In the genomic region with DNA sequence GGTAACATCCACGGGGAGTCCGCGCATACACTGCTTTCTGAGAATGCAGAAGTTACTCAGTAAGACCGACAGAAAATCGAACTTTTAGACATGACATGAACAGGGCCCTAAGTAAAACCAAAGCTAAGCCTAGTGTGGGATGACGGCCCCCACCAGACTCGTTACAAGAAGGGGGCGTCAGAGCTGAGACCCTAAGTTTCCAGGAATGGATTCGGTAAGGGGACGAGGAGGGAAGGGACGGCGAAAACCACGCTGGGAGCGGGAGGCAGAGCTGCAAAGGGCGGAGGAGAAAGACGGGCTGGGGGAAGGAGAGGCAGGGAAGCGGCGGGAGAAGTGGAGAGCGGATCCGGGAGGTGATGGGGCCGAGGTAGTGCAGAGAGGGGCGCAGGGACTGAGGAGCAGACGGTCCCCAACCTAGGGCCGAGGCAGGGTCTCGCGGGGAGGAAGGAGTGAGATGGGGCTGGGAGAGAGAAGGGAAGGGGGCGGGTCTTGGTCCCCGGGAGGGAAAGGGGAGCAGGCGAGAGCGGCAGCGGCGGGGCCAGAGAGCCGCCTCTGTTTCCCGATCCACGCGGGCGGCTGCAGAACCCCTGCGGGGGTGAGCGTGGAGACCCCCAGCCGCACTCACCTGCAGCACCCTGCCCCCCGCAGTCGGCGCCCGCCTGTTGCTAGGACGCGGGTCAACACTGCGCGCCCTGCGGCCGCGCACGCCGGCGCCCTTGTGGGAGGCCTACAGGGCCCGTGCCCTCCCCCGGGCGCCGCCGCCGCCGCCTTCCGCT, we compare ENCODE assay signal across 8 cellular contexts. TPM values are rescaled to one million over a fixed set of nuclear protein-coding genes. Genes with fewer than 3 reads are reported as not detected.
A peak's percentile ranks its signal among the peaks of the same experiment; 100 is the strongest.
DNase-seq lines count a peak whose midpoint lies in the region; ATAC-seq, FAIRE-seq and TF ChIP-seq lines count a peak whose summit lies in the region.

No MANE protein-coding gene starts in this region.

- peak overlapping the region; percentile 65 to 81 (median 74) for H3K9ac ChIP-seq in BLaER1 treated with 17β-estradiol and CSF1 and Interleukin-3, amounts not matched to agents 10 nM and 100 nM
- H3K9ac ChIP-seq in neural cell (ENCODE audit: low read length) = peak overlapping the region; percentile 53

- H3K4me2 ChIP-seq in BLaER1 treated with 17β-estradiol and CSF1 and Interleukin-3, amounts not matched to agents 10 nM and 100 nM = peak overlapping the region; percentile 84 to 98 (median 92)
- peak overlapping the region; percentile 82 for H3K4me2 ChIP-seq in neural cell (ENCODE audit: low read length)

- no peak for TF ChIP-seq RAD21 in neural cell (conservative IDR thresholded peaks at IDR 0.05)

- FAIRE-seq in GM19239 (lab: Jason Lieb, UNC) = no peak

- DNase-seq in HT1080 (ENCODE audit: low read depth) = peak; percentile 63
- peak; percentile 56 for DNase-seq in activated CD8-positive, alpha-beta memory T cell treated with anti-CD3 and anti-CD28 coated beads, Interleukin-2, amount 50 U/mL, for 48 hours
- DNase-seq in foreskin fibroblast = peak in 1 of 2 donors; percentile 46
- DNase-seq in NCI-H2029 (lab: John Stamatoyannopoulos, UW) = no peak
- no peak for DNase-seq in GM19239 (ENCODE audit: insufficient read length, low spot score)

- H3K27me3 ChIP-seq in BLaER1 treated with 17β-estradiol and CSF1 and Interleukin-3, amounts not matched to agents 10 nM and 100 nM = peaks cover 5 to 21% (median 17%) of the 10 kb centered on the region in 11 experiments; a peak in 16 of 22 replicates
- peaks cover 34% of the 10 kb centered on the region for H3K27me3 ChIP-seq in neural cell (ENCODE audit: insufficient read depth, low read depth, low read length)

- H3K36me3 ChIP-seq in BLaER1 treated with 17β-estradiol and CSF1 and Interleukin-3, amounts not matched to agents 10 nM and 100 nM = no peaks in the 10 kb centered on the region
- no peaks in the 10 kb centered on the region for H3K36me3 ChIP-seq in neural cell (ENCODE audit: insufficient read depth, low read length)

- H3K27ac ChIP-seq in BLaER1 treated with 17β-estradiol and CSF1 and Interleukin-3, amounts not matched to agents 10 nM and 100 nM = peak overlapping the region in 9 of 11 experiments; percentile 35 to 71 (median 56); a peak in 15 of 22 replicates
- H3K27ac ChIP-seq in neural cell (ENCODE audit: low read length) = no peak overlapping the region

- no peaks in the 10 kb centered on the region for H3K9me3 ChIP-seq in BLaER1 treated with 17β-estradiol and CSF1 and Interleukin-3, amounts not matched to agents 10 nM and 100 nM (replicated peaks in 1 of 11)
- no peaks in the 10 kb centered on the region for H3K9me3 ChIP-seq in neural cell (ENCODE audit: low read length)

- ATAC-seq in HG03097 (IDR thresholded peaks at IDR 0.05; ENCODE audit: low FRiP score, unreplicated experiment) = no peak

- H3K9me2 ChIP-seq in neural cell (ENCODE audit: insufficient read depth, low read length) = no peaks in the 10 kb centered on the region

- H3K79me2 ChIP-seq in neural cell (replicated peaks; ENCODE audit: insufficient read depth, low read length) = no peaks in the 10 kb centered on the region

- TF ChIP-seq EP300 in neural cell (conservative IDR thresholded peaks at IDR 0.05; ENCODE audit: poor library complexity, severe bottlenecking) = no peak

- H3K4me1 ChIP-seq in BLaER1 treated with 17β-estradiol and CSF1 and Interleukin-3, amounts not matched to agents 10 nM and 100 nM = peaks cover 0 to 13% (median 2%) of the 10 kb centered on the region in 10 experiments; a peak in 4 of 20 replicates

- no peaks in the 10 kb centered on the region for H3F3A ChIP-seq in neural cell (ENCODE audit: insufficient read depth, low read length, poor library complexity, severe bottlenecking)

- H2AFZ ChIP-seq in neural cell (ENCODE audit: low read depth, low read length) = peak overlapping the region; percentile 38

- no peak for TF ChIP-seq CTCF in foreskin fibroblast (IDR thresholded peaks at IDR 0.05; ENCODE audit: low read depth, low read length)
- TF ChIP-seq CTCF in neural cell (IDR thresholded peaks at IDR 0.05; ENCODE audit: poor library complexity, severe bottlenecking) = no peak

- H3K4me3 ChIP-seq in BLaER1 treated with 17β-estradiol and CSF1 and Interleukin-3, amounts not matched to agents 10 nM and 100 nM = peak overlapping the region; percentile 70 to 86 (median 78)
- H3K4me3 ChIP-seq in foreskin fibroblast (ENCODE audit: low read depth in 1 of 2, low read length in 2 of 2) (peak overlapping the region; percentile 59 to 67), neural cell (ENCODE audit: low read length) (peak overlapping the region; percentile 78)

- no peaks in the 10 kb centered on the region for H4K20me1 ChIP-seq in BLaER1 treated with 17β-estradiol and CSF1 and Interleukin-3, amounts not matched to agents 10 nM and 100 nM
- no peaks in the 10 kb centered on the region for H4K20me1 ChIP-seq in neural cell (ENCODE audit: insufficient read depth)

TF ChIP-seq in neural cell, 6 proteins besides CTCF, POLR2A, EP300 and RAD21:
- TF ChIP-seq POLR2AphosphoS5 (IDR thresholded peaks at IDR 0.05) (no peak), MXI1 (conservative IDR thresholded peaks at IDR 0.05; ENCODE audit: poor library complexity, severe bottlenecking) (peak; percentile 54)

RNA-seq across cellular contexts. Expression of a gene that starts 0.5 kb away (rescaled TPM):
- 5.3 and 5.6 TPM in 2 replicates for total RNA-seq in HT1080 (2014; rRNA removed; shearing (Covaris generic))
- 4.6 and 5.9 TPM in 2 replicates for polyA plus RNA-seq in HT1080 (2015; cell fraction: cytosol; rRNA removed)
- 4.4 and 4.6 TPM in 2 replicates for polyA plus RNA-seq in HT1080 (2015; cell fraction: nucleus; rRNA removed)
- polyA plus RNA-seq in neural cell = not detected in 2 replicates
- 0.24 and 0.93 TPM in 2 replicates for polyA minus RNA-seq in neural cell

Comparison
In these comparisons a context has a peak if more than half of its experiments do, and no peak if none do; other contexts are left out.
1. DNase-seq: peak in HT1080 (single experiment) and activated CD8-positive, alpha-beta memory T cell treated with anti-CD3 and anti-CD28 coated beads, Interleukin-2, amount 50 U/mL, for 48 hours (single experiment); none in NCI-H2029 (single experiment) and GM19239 (single experiment).
2. Peak in every context shown above with its lines, with median percentiles within 50 percentile points of each other: H3K4me3 ChIP-seq.